ENCODE assay signal across 9 cellular contexts in the genomic region with DNA sequence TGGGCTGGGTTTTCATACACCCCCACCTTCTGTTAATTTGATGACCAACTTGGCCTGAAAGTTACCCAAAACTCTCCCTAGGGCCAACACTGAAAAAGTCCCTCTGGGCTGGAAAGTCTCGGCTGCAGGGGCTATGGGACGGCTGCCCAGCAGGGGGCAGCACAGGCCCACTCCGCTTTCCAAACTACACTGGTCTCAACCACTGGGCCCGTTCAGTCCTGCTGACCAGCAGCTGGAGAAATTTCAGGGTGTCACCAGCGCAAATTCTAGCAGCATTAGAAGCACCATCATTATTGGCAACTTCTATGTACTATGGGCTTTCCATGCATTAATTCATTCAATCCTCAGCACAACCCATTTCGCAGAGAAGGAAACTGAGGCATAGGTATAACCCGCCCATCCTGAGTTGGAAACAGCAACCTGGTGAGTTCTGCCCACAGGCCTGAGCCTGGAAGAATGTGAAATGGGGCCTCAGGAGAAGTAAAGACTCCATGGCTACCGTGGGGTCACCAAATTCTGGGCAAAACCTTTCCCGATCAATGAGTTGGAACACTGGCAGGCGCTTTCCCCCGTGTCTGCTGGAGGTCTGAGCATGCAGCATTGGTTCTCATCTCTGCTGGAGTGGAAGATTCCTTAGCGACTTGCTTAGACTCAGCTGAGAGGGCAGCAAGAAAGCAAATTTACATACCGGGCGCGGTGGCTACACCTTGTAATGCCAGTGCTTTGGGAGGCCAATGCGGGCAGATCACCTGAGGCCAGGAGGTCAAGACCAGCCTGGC. TPM values are rescaled to one million over a fixed set of nuclear protein-coding genes. Genes with fewer than 3 reads are reported as not detected.
DNase-seq lines count a peak whose midpoint lies in the region; ATAC-seq and TF ChIP-seq lines count a peak whose summit lies in the region.
"Had no signal": no experiment of that assay in that cellular context is flagged by ENCODE, and none has a peak within 500 bp of the region (broad histone marks: within the 10 kb centered on the region; RNA-seq: fewer than 3 reads in every experiment).

No MANE protein-coding gene starts in this region.

- no peak overlapping the region for H3K4me3 Mint-ChIP-seq in nephron progenitor cell

- no peaks in the 10 kb centered on the region for H3K9me3 ChIP-seq in thyroid gland

- WGBS in thyroid gland, 2 donors, result 79 to 85% methylated on average over 16 of the region's 16 CpGs

- ATAC-seq in GM21360 (IDR thresholded peaks at IDR 0.05; ENCODE audit: unreplicated experiment), result peak; percentile 73

- no peak overlapping the region for H3K27ac ChIP-seq in thyroid gland

- no peaks in the 10 kb centered on the region for H3K27me3 Mint-ChIP-seq in nephron progenitor cell (ENCODE audit: low read depth, poor library complexity)

- no peak overlapping the region for H3K4me3 ChIP-seq in thyroid gland (replicated peaks in 1 of 3)

- no peaks in the 10 kb centered on the region for H3K9me3 Mint-ChIP-seq in nephron progenitor cell

- TF ChIP-seq POLR2A in erythroblast (IDR thresholded peaks at IDR 0.05; ENCODE audit: low read length) (no peak), thyroid gland (IDR thresholded peaks at IDR 0.05) (no peak)

- H3K27me3 ChIP-seq in thyroid gland, result no peaks in the 10 kb centered on the region

- DNase-seq in COLO668 (lab: John Stamatoyannopoulos, UW; ENCODE audit: unreplicated experiment) (peak; percentile 26), NCI-H1092 (lab: John Stamatoyannopoulos, UW) (peak; percentile 27), erythroblast (lab: John Stamatoyannopoulos, UW) (peak; percentile 27 to 56), nephron progenitor cell (peak; percentile 65), thyroid gland (peak; percentile 19 to 37), NCI-H1930 (lab: John Stamatoyannopoulos, UW) (no peak)
- DNase-seq in activated CD8-positive, alpha-beta memory T cell treated with anti-CD3 and anti-CD28 coated beads for 4 hours (ENCODE audit: low read depth in 2 of 2), result peak; percentile 10 to 28

- no peak overlapping the region for H3K27ac Mint-ChIP-seq in nephron progenitor cell

- intact Hi-C loops in thyroid gland (cut with DNase I), result no loop called here

- H3K4me1 ChIP-seq in thyroid gland, result no peaks in the 10 kb centered on the region

- no peaks in the 10 kb centered on the region for H3K4me1 Mint-ChIP-seq in nephron progenitor cell

- peaks cover 40% of the 10 kb centered on the region for H3K36me3 Mint-ChIP-seq in nephron progenitor cell (ENCODE audit: low read depth)

- H3K36me3 ChIP-seq in thyroid gland, result peaks cover 17 to 40% of the 10 kb centered on the region in 2 donors

- peak; percentile 84 for TF ChIP-seq CTCF in nephron progenitor cell (IDR thresholded peaks at IDR 0.05)
- peak; percentile 38 to 66 (median 46) for TF ChIP-seq CTCF in thyroid gland (IDR thresholded peaks at IDR 0.05)

RNA-seq across cellular contexts. Expression of a gene that starts 9.7 kb away (rescaled TPM):
- not detected for total RNA-seq in thyroid gland
- total RNA-seq: T-helper 1 cell treated with Interleukin-12 subunit alpha and Interleukin-12 subunit beta and Interleukin-4 antibody, amounts not matched to agents 30 ng/mL and 1 ng/mL, for 36 hours had no signal

RNA-seq across cellular contexts. Expression of a gene that starts 16.4 kb away (rescaled TPM):
- not detected for total RNA-seq in thyroid gland
- total RNA-seq: T-helper 1 cell treated with Interleukin-12 subunit alpha and Interleukin-12 subunit beta and Interleukin-4 antibody, amounts not matched to agents 30 ng/mL and 1 ng/mL, for 36 hours had no signal

RNA-seq across cellular contexts. Expression of a gene that starts 48.5 kb away (rescaled TPM):
- total RNA-seq in thyroid gland, result 10 to 100 TPM; 10.0 to 17.0 (median 12.5) TPM

Comparison
In these comparisons a context has a peak if more than half of its experiments do, and no peak if none do; other contexts are left out.
1. DNase-seq: peak in COLO668 (single experiment), NCI-H1092 (single experiment), activated CD8-positive, alpha-beta memory T cell treated with anti-CD3 and anti-CD28 coated beads for 4 hours (2 of 2), erythroblast (2 of 2), nephron progenitor cell (single experiment) and thyroid gland (2 of 2); none in NCI-H1930 (0 of 2).